24 cellular contexts compared by ENCODE assay signal in the genomic region with DNA sequence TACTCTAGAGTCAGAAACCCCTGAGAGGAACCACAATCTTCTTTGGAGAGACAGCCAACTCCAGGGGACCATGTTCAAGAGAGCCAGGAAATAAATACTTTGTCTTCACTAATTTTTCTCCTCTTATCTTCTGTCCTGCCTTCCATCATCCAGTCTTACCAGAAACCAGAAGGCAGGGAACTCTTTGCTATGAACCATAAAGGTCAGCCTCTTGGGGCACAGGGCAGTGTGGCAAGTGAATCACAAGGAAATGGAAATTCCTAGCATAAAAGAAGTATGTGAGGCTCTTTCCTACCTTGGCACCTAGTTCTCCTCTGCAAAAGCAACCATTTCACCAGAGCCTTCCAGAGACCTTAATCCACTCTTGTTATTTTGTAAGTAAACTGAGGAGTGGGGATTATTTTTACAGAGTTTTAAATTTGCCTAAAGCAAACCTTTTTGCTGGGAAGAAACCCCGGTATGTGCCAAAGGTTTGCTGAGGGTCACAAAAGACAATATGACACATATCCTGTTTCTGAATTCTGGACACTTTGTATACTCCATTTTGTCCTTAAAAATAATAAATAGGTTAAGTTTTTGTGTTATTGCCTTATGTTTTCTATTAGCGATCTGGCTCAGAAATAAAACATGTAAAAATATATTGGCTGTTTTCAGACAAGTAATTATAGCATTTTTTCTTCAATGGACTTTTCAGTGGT.
DNase-seq lines count a peak whose midpoint lies in the region; ATAC-seq and TF ChIP-seq lines count a peak whose summit lies in the region.
"Had no signal": no experiment of that assay in that cellular context is flagged by ENCODE, and none has a peak within 500 bp of the region (broad histone marks: within the 10 kb centered on the region; RNA-seq: fewer than 3 reads in every experiment).

No MANE protein-coding gene starts in this region.

- H3K4me1 ChIP-seq in HCT116 (ENCODE audit: control insufficient read depth in 1 of 2, insufficient read depth in 2 of 2, low read length in 2 of 2): peaks cover 5 to 21% of the 10 kb centered on the region in 2 experiments; a peak in 2 of 4 replicates
- H3K4me1 ChIP-seq in SK-N-SH (ENCODE audit: control insufficient read depth in 1 of 2, insufficient read depth in 2 of 2, low read depth in 1 of 2, low read length in 1 of 2): peaks cover 0 to 3% of the 10 kb centered on the region in 2 experiments; a peak in 2 of 4 replicates
- H3K4me1 ChIP-seq in skeletal muscle satellite cell (ENCODE audit: control insufficient read depth, insufficient read depth, low read length): peaks cover 9% of the 10 kb centered on the region
- no peaks in the 10 kb centered on the region for H3K4me1 ChIP-seq in stomach
- no peaks in the 10 kb centered on the region for H3K4me1 ChIP-seq in aorta (ENCODE audit: control insufficient read depth in 1 of 2, insufficient read depth in 2 of 2, low read length in 2 of 2)
- H3K4me1 ChIP-seq: left ventricle myocardium inferior, parathyroid adenoma, suprapubic skin had no signal

- H3K27ac ChIP-seq in HCT116 (ENCODE audit: low read depth, low read length) (no peak overlapping the region), SK-N-SH (ENCODE audit: low read depth in 2 of 2, low read length in 1 of 2) (peak overlapping the region in 1 of 2 experiments; percentile 63; a peak in 3 of 4 replicates), stomach (no peak overlapping the region), aorta (ENCODE audit: low read depth in 1 of 2, low read length in 2 of 2) (no peak overlapping the region)
- H3K27ac ChIP-seq: left ventricle myocardium inferior, parathyroid adenoma, suprapubic skin had no signal

- no peaks in the 10 kb centered on the region for H3K9me2 ChIP-seq in HCT116 (ENCODE audit: insufficient read depth)
- no peaks in the 10 kb centered on the region; the same call in 1 of the 2 replicates for H3K9me2 ChIP-seq in SK-N-SH

- TF ChIP-seq RAD21 in HCT116 (IDR thresholded peaks at IDR 0.05; ENCODE audit: low read depth) (no peak), SK-N-SH (IDR thresholded peaks at IDR 0.05; ENCODE audit: low read length) (no peak)

- RAD21 ChIA-PET in HCT116 (lab: Charles Lee; ENCODE audit: low non-redundant PET in 1 of 2, low total read pairs in 2 of 2, uncharacterized antibody in 2 of 2, unreplicated experiment in 2 of 2): no interaction called here

- H3K79me2 ChIP-seq in HCT116 (ENCODE audit: insufficient read depth, low read length) (no peaks in the 10 kb centered on the region), SK-N-SH (ENCODE audit: insufficient read depth) (no peaks in the 10 kb centered on the region)
- H3K79me2 ChIP-seq: parathyroid adenoma had no signal

- CTCF ChIA-PET in HCT116 (lab: Charles Lee): no interaction called here
- CTCF ChIA-PET in SK-N-SH (lab: Yijun Ruan, JAX): no interaction called here

- ATAC-seq in HCT116 (peak; percentile 76), aorta (ENCODE audit: low FRiP score) (no peak)
- ATAC-seq: activated T-cell treated with anti-CD3 and anti-CD28 coated beads, Interleukin-2, amount 50 U/mL, for 4 hours; GM12878; K562; natural killer cell treated with Interleukin-12 subunit alpha and Interleukin-12 subunit beta and Interleukin-15 and Interleukin-18, amount 100 ng/mL, for 72 hours had no signal

- DNase-seq in HCT116 (ENCODE audit: low read depth, low spot score): peak; percentile 13
- DNase-seq in SK-N-SH: no peak
- peak; percentile 57 for DNase-seq in fibroblast of mammary gland (ENCODE audit: low read depth)
- no peak for DNase-seq in stomach
- DNase-seq in aorta: no peak
- no peak for DNase-seq in hippocampal formation (lab: John Stamatoyannopoulos, UW)
- DNase-seq: activated CD4-positive, alpha-beta T cell treated with anti-CD3 and anti-CD28 coated beads for 1 hour; activated CD8-positive, alpha-beta memory T cell treated with anti-CD3 and anti-CD28 coated beads for 24 hours; activated naive CD4-positive, alpha-beta T cell treated with anti-CD3 and anti-CD28 coated beads, Interleukin-2, amount 50 U/mL, for 16 hours; activated T-cell treated with anti-CD3 and anti-CD28 coated beads, Interleukin-2, amount 50 U/mL, for 4 hours; CD4-positive, alpha-beta memory T cell; central memory CD4-positive, alpha-beta T cell; erythroblast; left ventricle myocardium inferior; NCI-H187; NCI-H82; SHP77; stimulated activated CD4-positive, alpha-beta T cell treated with anti-CD3 and anti-CD28 coated beads, Interleukin-1b, Interleukin-23, amount 100 ng/mL, for 48 hours had no signal

- H3K4me3 ChIP-seq in HCT116 (replicated peaks in 1 of 2; ENCODE audit: low read depth in 1 of 2, low read length in 2 of 2) (0 out of 4 replicates have a peak overlapping the region, but pooled peaks of 1 of the 2 experiments have one; percentile 12), SK-N-SH (ENCODE audit: low read depth in 2 of 2, low read length in 1 of 2) (no peak overlapping the region), fibroblast of mammary gland (ENCODE audit: control insufficient read depth, low read depth, low read length) (no peak overlapping the region), skeletal muscle satellite cell (ENCODE audit: low read length) (no peak overlapping the region), stomach (no peak overlapping the region), aorta (ENCODE audit: low read length in 2 of 2) (no peak overlapping the region)
- H3K4me3 ChIP-seq: GM12878, K562, left ventricle myocardium inferior, suprapubic skin had no signal

- H3K36me3 ChIP-seq in HCT116 (ENCODE audit: control insufficient read depth in 1 of 2, insufficient read depth in 2 of 2, low read length in 2 of 2) (no peaks in the 10 kb centered on the region), SK-N-SH (replicated peaks in 1 of 2; ENCODE audit: control insufficient read depth in 1 of 2, insufficient read depth in 2 of 2, low read length in 1 of 2) (no peaks in the 10 kb centered on the region), skeletal muscle satellite cell (ENCODE audit: insufficient read depth, low read length) (no peaks in the 10 kb centered on the region), stomach (no peaks in the 10 kb centered on the region), aorta (ENCODE audit: control insufficient read depth in 1 of 2, insufficient read depth in 2 of 2, low read length in 1 of 2) (no peaks in the 10 kb centered on the region)
- H3K36me3 ChIP-seq: left ventricle myocardium inferior, suprapubic skin had no signal

- POLR2A ChIA-PET in HCT116 (lab: Charles Lee): no interaction called here
- POLR2A ChIA-PET in SK-N-SH (lab: Yijun Ruan, JAX): no interaction called here

- TF ChIP-seq EP300 in SK-N-SH (IDR thresholded peaks at IDR 0.05; ENCODE audit: borderline replicate concordance in 1 of 2, low read depth in 1 of 2, low read length in 1 of 2) (no peak), stomach (IDR thresholded peaks at IDR 0.05) (no peak)

- H3K4me2 ChIP-seq in HCT116 (ENCODE audit: low read length) (peak overlapping the region; percentile 59), SK-N-SH (no peak overlapping the region), skeletal muscle satellite cell (ENCODE audit: low read length) (peak overlapping the region; percentile 15)

- H4K20me1 ChIP-seq in HCT116 (ENCODE audit: insufficient read depth): no peaks in the 10 kb centered on the region
- H4K20me1 ChIP-seq in SK-N-SH (ENCODE audit: insufficient read depth): no peaks in the 10 kb centered on the region

- TF ChIP-seq POLR2A in HCT116 (IDR thresholded peaks at IDR 0.05; ENCODE audit: borderline replicate concordance, extremely low read depth, insufficient read depth, insufficient read length) (no peak), stomach (IDR thresholded peaks at IDR 0.05) (no peak)

- intact Hi-C loops in HCT116 (cut with micrococcal nuclease): no loop called here
- intact Hi-C loops in stomach (cut with DNase I; ENCODE audit: low total_unique reads): no loop called here
- intact Hi-C loops in aorta (cut with DNase I): no loop called here

- H3F3A ChIP-seq in SK-N-SH (replicated peaks; ENCODE audit: insufficient read depth): no peaks in the 10 kb centered on the region

- no peak for TF ChIP-seq CTCF in HCT116 (IDR thresholded peaks at IDR 0.05 in 2 of 3, conservative IDR thresholded peaks at IDR 0.05 in 1 of 3; ENCODE audit: borderline replicate concordance in 1 of 3, insufficient read depth in 1 of 3, low read depth in 2 of 3, low read length in 2 of 3)
- no peak for TF ChIP-seq CTCF in SK-N-SH (IDR thresholded peaks at IDR 0.05)
- no peak for TF ChIP-seq CTCF in fibroblast of mammary gland (conservative IDR thresholded peaks at IDR 0.05; ENCODE audit: control insufficient read depth, insufficient read depth, low read depth, low read length)
- TF ChIP-seq CTCF in stomach (IDR thresholded peaks at IDR 0.05): no peak

- 91% methylated on average over 2 of the region's 2 CpGs for WGBS in SK-N-SH (ENCODE audit: low lambda C conversion rate)
- WGBS in stomach, 5 donors: 74 to 79% (median 78%) methylated on average over 2 of the region's 2 CpGs
- WGBS in aorta, 2 donors: 86 to 87% methylated on average over 2 of the region's 2 CpGs

- BruUV-seq in HCT116 (replicated peaks; lab: Mats Ljungman, UMichigan): no TSS peak

- H3K9ac ChIP-seq in HCT116 (ENCODE audit: low read length) (no peak overlapping the region; the same call in 1 of the 2 replicates), SK-N-SH (no peak overlapping the region), skeletal muscle satellite cell (ENCODE audit: low read depth, low read length) (no peak overlapping the region)
- H3K9ac ChIP-seq: parathyroid adenoma had no signal

- H2AFZ ChIP-seq in HCT116 (ENCODE audit: low read depth, low read length, poor library complexity, severe bottlenecking) (no peak overlapping the region), SK-N-SH (ENCODE audit: low read depth) (0 out of 2 replicates have a peak overlapping the region, but pooled peaks have one; percentile 17)
- H2AFZ ChIP-seq: parathyroid adenoma had no signal

- no peaks in the 10 kb centered on the region for H3K27me3 ChIP-seq in HCT116 (ENCODE audit: insufficient read depth, low read length)
- H3K27me3 ChIP-seq in SK-N-SH (ENCODE audit: insufficient read depth): no peaks in the 10 kb centered on the region
- H3K27me3 ChIP-seq in skeletal muscle satellite cell (ENCODE audit: control insufficient read depth, insufficient read depth, low read length): no peaks in the 10 kb centered on the region
- H3K27me3 ChIP-seq in stomach: no peaks in the 10 kb centered on the region
- no peaks in the 10 kb centered on the region for H3K27me3 ChIP-seq in aorta (ENCODE audit: control insufficient read depth in 1 of 2, insufficient read depth in 2 of 2, low read length in 1 of 2)
- H3K27me3 ChIP-seq: suprapubic skin had no signal

- H3K9me3 ChIP-seq in HCT116 (ENCODE audit: control insufficient read depth in 1 of 2, insufficient read depth in 1 of 2, low read depth in 1 of 2, low read length in 2 of 2): peaks cover 0 to 2% of the 10 kb centered on the region in 2 experiments; a peak in 1 of 4 replicates
- H3K9me3 ChIP-seq in SK-N-SH: peaks cover 9% of the 10 kb centered on the region; the same call in 1 of the 2 replicates
- H3K9me3 ChIP-seq in skeletal muscle satellite cell (replicated peaks; ENCODE audit: low read length): no peaks in the 10 kb centered on the region
- peaks cover 0 to 7% (median 0%) of the 10 kb centered on the region in 4 donors for H3K9me3 ChIP-seq in stomach
- peaks cover under 1% of the 10 kb centered on the region for H3K9me3 ChIP-seq in aorta (ENCODE audit: control insufficient read depth, low read length)
- H3K9me3 ChIP-seq: suprapubic skin had no signal

Comparison
In these comparisons a context has a peak if more than half of its experiments do, and no peak if none do; other contexts are left out.
1. DNase-seq: peak in HCT116 (single experiment) and fibroblast of mammary gland (single experiment); none in SK-N-SH (single experiment), stomach (single experiment), aorta (0 of 2) and hippocampal formation (0 of 2).